Comparison of ENCODE assay signal across 14 cellular contexts in the genomic region with DNA sequence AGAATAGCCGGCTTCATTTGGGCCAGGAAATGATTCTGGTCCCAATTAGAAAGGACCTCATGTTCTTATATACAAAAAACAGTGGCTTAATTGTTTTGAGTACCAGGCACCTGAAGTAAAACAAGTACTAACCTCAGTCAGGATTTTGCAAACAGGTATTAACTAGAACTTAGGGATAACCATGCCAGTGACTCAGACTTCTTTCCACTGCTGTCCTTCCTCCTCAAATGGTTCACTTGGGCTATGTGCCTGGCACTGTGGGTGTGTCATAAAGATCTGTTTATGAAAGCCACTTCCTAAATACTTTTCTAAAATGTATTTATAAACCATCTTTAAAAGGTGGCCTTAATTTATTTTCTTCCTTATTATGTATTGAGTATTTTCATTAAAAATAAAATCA. TPM values are rescaled to one million over a fixed set of nuclear protein-coding genes. Genes with fewer than 3 reads are reported as not detected.
DNase-seq lines count a peak whose midpoint lies in the region; ATAC-seq and TF ChIP-seq lines count a peak whose summit lies in the region.
"Had no signal": no experiment of that assay in that cellular context is flagged by ENCODE, and none has a peak within 500 bp of the region (broad histone marks: within the 10 kb centered on the region; RNA-seq: fewer than 3 reads in every experiment).

No MANE protein-coding gene starts in this region.

- H3K27me3 ChIP-seq in heart left ventricle = no peaks in the 10 kb centered on the region
- H3K27me3 ChIP-seq in right cardiac atrium (ENCODE audit: control insufficient read depth, insufficient read depth) = no peaks in the 10 kb centered on the region
- H3K27me3 ChIP-seq: SJCRH30 had no signal

- no peaks in the 10 kb centered on the region for H3K27me3 Mint-ChIP-seq in MCF 10A (ENCODE audit: insufficient read depth, unreplicated experiment)
- no peaks in the 10 kb centered on the region for H3K27me3 Mint-ChIP-seq in activated naive CD4-positive, alpha-beta T cell treated with anti-CD3 and anti-CD28 coated beads, Interleukin-2, amount 10 ng/mL, durations not matched to agents 7 days and 5 days
- H3K27me3 Mint-ChIP-seq: naive B cell had no signal

- no peak for DNase-seq in heart left ventricle
- no peak for DNase-seq in right cardiac atrium
- peak; percentile 36 for DNase-seq in MCF 10A (ENCODE audit: unreplicated experiment)
- DNase-seq in hepatic stellate cell (ENCODE audit: low spot score) = peak; percentile 23
- DNase-seq in activated naive CD4-positive, alpha-beta T cell treated with anti-CD3 and anti-CD28 coated beads, Interleukin-2, amount 10 ng/mL, durations not matched to agents 7 days and 5 days = no peak
- DNase-seq in GM19240 (ENCODE audit: insufficient read length, low spot score) = no peak
- DNase-seq: activated T-cell treated with anti-CD3 and anti-CD28 coated beads, Interleukin-2, amount 50 U/mL, for 72 hours; DMS153; MM.1S; naive B cell had no signal

- no peak overlapping the region for H3K4me3 ChIP-seq in heart left ventricle
- no peak overlapping the region for H3K4me3 ChIP-seq in right cardiac atrium (ENCODE audit: low read length)
- H3K4me3 ChIP-seq in urinary bladder (ENCODE audit: low read depth, low read length) = no peak overlapping the region
- H3K4me3 ChIP-seq: SJCRH30 had no signal

- H3K27ac ChIP-seq in heart left ventricle = peak overlapping the region in 9 of 12 donors; percentile 1 to 69 (median 17)
- no peak overlapping the region for H3K27ac ChIP-seq in right cardiac atrium (ENCODE audit: low read length)
- peak overlapping the region; percentile 32 for H3K27ac ChIP-seq in urinary bladder (ENCODE audit: low read depth)
- H3K27ac ChIP-seq: 22Rv1, SJCRH30 had no signal

- H3K27ac Mint-ChIP-seq in MCF 10A (ENCODE audit: low read depth, unreplicated experiment) = no peak overlapping the region
- H3K27ac Mint-ChIP-seq in activated naive CD4-positive, alpha-beta T cell treated with anti-CD3 and anti-CD28 coated beads, Interleukin-2, amount 10 ng/mL, durations not matched to agents 7 days and 5 days = no peak overlapping the region
- H3K27ac Mint-ChIP-seq: activated T-cell treated with anti-CD3 and anti-CD28 coated beads, Interleukin-2, amount 50 U/mL, for 72 hours had no signal

- TF ChIP-seq POLR2A in heart left ventricle (IDR thresholded peaks at IDR 0.05) = no peak

- POLR2A ChIA-PET in MCF 10A (lab: Yijun Ruan, JAX) = no interaction called here

- no TSS peak for BruUV-seq in MCF 10A (replicated peaks; lab: Mats Ljungman, UMichigan)

- H3K4me1 ChIP-seq in heart left ventricle (peaks cover 0 to 66% (median 26%) of the 10 kb centered on the region in 12 donors), right cardiac atrium (ENCODE audit: control insufficient read depth, insufficient read depth, low read length) (peaks cover 5% of the 10 kb centered on the region), urinary bladder (ENCODE audit: insufficient read depth) (peaks cover 2% of the 10 kb centered on the region)

- H3K9me3 ChIP-seq in heart left ventricle (no peaks in the 10 kb centered on the region), right cardiac atrium (ENCODE audit: control insufficient read depth, low read length) (no peaks in the 10 kb centered on the region)
- H3K9me3 ChIP-seq: SJCRH30 had no signal

- peaks cover 13% of the 10 kb centered on the region for H3K36me3 Mint-ChIP-seq in MCF 10A (ENCODE audit: insufficient read depth, unreplicated experiment)
- peaks cover 32% of the 10 kb centered on the region for H3K36me3 Mint-ChIP-seq in activated naive CD4-positive, alpha-beta T cell treated with anti-CD3 and anti-CD28 coated beads, Interleukin-2, amount 10 ng/mL, durations not matched to agents 7 days and 5 days

- peaks cover 7% of the 10 kb centered on the region for H3K4me1 Mint-ChIP-seq in MCF 10A (ENCODE audit: insufficient read depth, unreplicated experiment)
- no peaks in the 10 kb centered on the region for H3K4me1 Mint-ChIP-seq in activated naive CD4-positive, alpha-beta T cell treated with anti-CD3 and anti-CD28 coated beads, Interleukin-2, amount 10 ng/mL, durations not matched to agents 7 days and 5 days

- intact Hi-C loops in heart left ventricle (cut with DNase I) (no loop called here), right cardiac atrium (cut with DNase I) (no loop called here), MCF 10A (cut with micrococcal nuclease) (no loop called here)

- CTCF ChIA-PET in MCF 10A (lab: Yijun Ruan, JAX) = no interaction called here
- CTCF ChIA-PET in activated naive CD4-positive, alpha-beta T cell treated with anti-CD3 and anti-CD28 coated beads, Interleukin-2, amount 10 ng/mL, durations not matched to agents 7 days and 5 days (lab: Charles Lee) = no interaction called here

- H3K36me3 ChIP-seq in heart left ventricle (peaks cover 0 to 7% (median 0%) of the 10 kb centered on the region in 9 donors), urinary bladder (ENCODE audit: insufficient read depth) (no peaks in the 10 kb centered on the region)
- H3K36me3 ChIP-seq: SJCRH30 had no signal

- H3K9me3 Mint-ChIP-seq in MCF 10A (ENCODE audit: unreplicated experiment) = no peaks in the 10 kb centered on the region
- no peaks in the 10 kb centered on the region for H3K9me3 Mint-ChIP-seq in activated naive CD4-positive, alpha-beta T cell treated with anti-CD3 and anti-CD28 coated beads, Interleukin-2, amount 10 ng/mL, durations not matched to agents 7 days and 5 days
- H3K9me3 Mint-ChIP-seq: activated T-cell treated with anti-CD3 and anti-CD28 coated beads, Interleukin-2, amount 50 U/mL, for 72 hours; naive B cell had no signal

- TF ChIP-seq CTCF in heart left ventricle (IDR thresholded peaks at IDR 0.05) = no peak
- TF ChIP-seq CTCF in MCF 10A (IDR thresholded peaks at IDR 0.05; ENCODE audit: unreplicated experiment) = no peak

- whole genome bisulfite sequencing in heart left ventricle, 4 donors = 44 to 63% (median 58%) methylated on average over 1 of the region's 1 CpG
- 61% methylated on average over 1 of the region's 1 CpG for WGBS in right cardiac atrium
- 71% methylated on average over 1 of the region's 1 CpG for WGBS in urinary bladder

- no peak overlapping the region for H3K4me3 Mint-ChIP-seq in MCF 10A (ENCODE audit: unreplicated experiment)
- H3K4me3 Mint-ChIP-seq in activated naive CD4-positive, alpha-beta T cell treated with anti-CD3 and anti-CD28 coated beads, Interleukin-2, amount 10 ng/mL, durations not matched to agents 7 days and 5 days = no peak overlapping the region
- H3K4me3 Mint-ChIP-seq: activated T-cell treated with anti-CD3 and anti-CD28 coated beads, Interleukin-2, amount 50 U/mL, for 72 hours; naive B cell had no signal

- ATAC-seq in heart left ventricle (no peak), right cardiac atrium (no peak), HG03342 (IDR thresholded peaks at IDR 0.05; ENCODE audit: unreplicated experiment) (no peak)
- ATAC-seq: activated T-cell treated with anti-CD3 and anti-CD28 coated beads, Interleukin-2, amount 50 U/mL, for 72 hours had no signal

RNA-seq across cellular contexts. Expression of a gene that starts 10.7 kb away (rescaled TPM):
- total RNA-seq in heart left ventricle (not detected), right cardiac atrium (not detected), MCF 10A (2022) (not detected in 2 replicates), urinary bladder (not detected)
- polyA plus RNA-seq in heart left ventricle (under 1 TPM in 1 of 2 donors, not detected in 1; 0.30 TPM), right cardiac atrium (not detected), urinary bladder (0.06 TPM)
- total RNA-seq: activated T-cell treated with anti-CD3 and anti-CD28 coated beads, Interleukin-2, amount 50 U/mL, for 72 hours; SJCRH30 had no signal

RNA-seq across cellular contexts. Expression of a gene that starts 39.8 kb away (rescaled TPM):
- total RNA-seq in heart left ventricle = 10 to 100 TPM; 11.4 to 24.5 (median 20.2) TPM
- polyA plus RNA-seq in heart left ventricle = 10 to 100 TPM; 14.2 to 15.5 TPM
- total RNA-seq in right cardiac atrium = 10 to 100 TPM; 19.3 to 20.6 (median 20.2) TPM
- polyA plus RNA-seq in right cardiac atrium = 13.2 TPM
- total RNA-seq in MCF 10A (2022) = 26.8 and 31.0 TPM in 2 replicates
- 27.4 TPM for total RNA-seq in urinary bladder
- 9.8 TPM for polyA plus RNA-seq in urinary bladder

Comparison
In these comparisons a context has a peak if more than half of its experiments do, and no peak if none do; other contexts are left out.
1. DNase-seq: peak in MCF 10A (single experiment) and hepatic stellate cell (single experiment); none in heart left ventricle (0 of 5), right cardiac atrium (0 of 3), activated naive CD4-positive, alpha-beta T cell treated with anti-CD3 and anti-CD28 coated beads, Interleukin-2, amount 10 ng/mL, durations not matched to agents 7 days and 5 days (single experiment) and GM19240 (single experiment).